ENCODE assay signal across 29 cellular contexts in genomic region chr3:204102-204501, GRCh38.
"Had no signal": no experiment of that assay in that cellular context is flagged by ENCODE, and none has a peak within 500 bp of the region (broad histone marks: within the 10 kb centered on the region; RNA-seq: fewer than 3 reads in every experiment).

No MANE protein-coding gene starts in this region.

- ATAC-seq: Right ventricle myocardium inferior, SK-N-SH treated with all-trans-retinoic acid at 6 μM for 48 hours, T-cell, T-helper 17 cell had no signal

- H3K27ac ChIP-seq: KMS-11, Peyer's patch, SJCRH30, SK-N-MC had no signal

- DNase-seq: Karpas-422, KBM-7, MM.1S, MV-4-11, NCI-H1092, NCI-H1105, NCI-H1417 treated with DMSO at 0.1 percent for 48 hours, NCI-H1436 treated with DMSO at 0.1 percent for 48 hours, NCI-H1694 treated with DMSO at 0.1 percent for 48 hours, NCI-H2029, NCI-H2081, NCI-H2107, NCI-H2171, NCI-H226, NCI-H510A treated with DMSO at 0.1 percent for 48 hours, NCI-H524 treated with DMSO at 0.1 percent for 48 hours, NCI-H526 treated with DMSO at 0.1 percent for 48 hours, NCI-H774, Peyer's patch, RPMI8226, SHP77, SIG-M5, SJCRH30, T-cell, T-helper 17 cell had no signal
